25 cellular contexts compared by ENCODE assay signal in genomic region chr4:110265001-110265400, GRCh38.
"Had no signal": no experiment of that assay in that cellular context is flagged by ENCODE, and none has a peak within 500 bp of the region (broad histone marks: within the 10 kb centered on the region; RNA-seq: fewer than 3 reads in every experiment).

No MANE protein-coding gene starts in this region.

- FAIRE-seq: endometrium, islet of Langerhans, keratinocyte had no signal

- H3K4me1 ChIP-seq: colonic mucosa, esophagus squamous epithelium, gastrocnemius medialis, left lung, lower lobe of right lung had no signal

- H3K79me2 ChIP-seq: hepatocyte had no signal

- H3K4me3 ChIP-seq: colonic mucosa, esophagus squamous epithelium, gastrocnemius medialis, hepatocyte, left lung, lower lobe of right lung, mucosa of descending colon had no signal

- H3K9me3 ChIP-seq: colonic mucosa, esophagus squamous epithelium, gastrocnemius medialis, left lung, lower lobe of right lung, mucosa of descending colon had no signal

- H3K4me2 ChIP-seq: hepatocyte had no signal

- DNase-seq: colonic mucosa; cortex of kidney; effector CD8-positive, alpha-beta T cell; effector memory CD8-positive, alpha-beta T cell; endodermal cell; erythroblast; esophagus squamous epithelium; foreskin fibroblast; foreskin melanocyte; gastrocnemius medialis; glutamatergic neuron; head of caudate nucleus; left cardiac atrium; left lung; left ventricle myocardium superior; lower lobe of right lung; mesenchymal stem cell; mucosa of descending colon; naive B cell had no signal

- ATAC-seq: effector memory CD8-positive, alpha-beta T cell; esophagus mucosa; gastrocnemius medialis; left cardiac atrium; left lung; left ventricle myocardium superior; lower lobe of right lung; mucosa of descending colon had no signal

- H3K36me3 ChIP-seq: colonic mucosa, esophagus squamous epithelium, gastrocnemius medialis, left lung, lower lobe of right lung had no signal

- H3K27me3 ChIP-seq: colonic mucosa, esophagus squamous epithelium, gastrocnemius medialis, hepatocyte, left lung had no signal

- H3K27ac ChIP-seq: colonic mucosa, epithelial cell of prostate, esophagus squamous epithelium, gastrocnemius medialis, hepatocyte, left lung, lower lobe of right lung had no signal

- H2AFZ ChIP-seq: hepatocyte had no signal
